Comparison of ENCODE assay signal across 17 cellular contexts in genomic region chr3:190574473-190574872, GRCh38.
"Had no signal": no experiment of that assay in that cellular context is flagged by ENCODE, and none has a peak within 500 bp of the region (broad histone marks: within the 10 kb centered on the region; RNA-seq: fewer than 3 reads in every experiment).

No MANE protein-coding gene starts in this region.

- H3K27ac Mint-ChIP-seq: effector memory CD8-positive, alpha-beta T cell; nephron progenitor cell; stimulated activated naive B cell treated with anti-CD40 and anti-IgM and Interleukin-4, amounts not matched to agents 10 μg/mL and 1 μg/mL and 100 μg/mL, for 72 hours; type B pancreatic cell had no signal

- DNase-seq: cerebellar nuclear complex; effector memory CD8-positive, alpha-beta T cell; islet precursor cell; mammary epithelial cell; naive thymus-derived CD4-positive, alpha-beta T cell; nephron progenitor cell; psoas muscle; retina; stimulated activated CD4-positive, alpha-beta T cell treated with anti-CD3 and anti-CD28 coated beads, Interleukin-2, amount 100 ng/mL, for 24 hours; stimulated activated CD4-positive, alpha-beta T cell treated with anti-CD3 and anti-CD28 coated beads, Interleukin-4, amount 100 ng/mL, for 4 hours; stimulated activated naive B cell treated with anti-CD40 and anti-IgM and Interleukin-4, amounts not matched to agents 10 μg/mL and 1 μg/mL and 100 μg/mL, for 72 hours had no signal

- H3K9me3 ChIP-seq: esophagus muscularis mucosa, psoas muscle had no signal

- H3K4me3 Mint-ChIP-seq: dendritic cell treated with granulocyte-macrophage colony-stimulating factor and Interleukin-4, amounts not matched to agents 40 ng/mL and 50 ng/mL, for 4 days; effector memory CD8-positive, alpha-beta T cell; naive thymus-derived CD4-positive, alpha-beta T cell; nephron progenitor cell; stimulated activated naive B cell treated with anti-CD40 and anti-IgM and Interleukin-4, amounts not matched to agents 10 μg/mL and 1 μg/mL and 100 μg/mL, for 72 hours; type B pancreatic cell had no signal

- H3K36me3 ChIP-seq: esophagus muscularis mucosa had no signal

- H3K4me1 ChIP-seq: esophagus muscularis mucosa, psoas muscle had no signal

- H3K4me3 ChIP-seq: esophagus muscularis mucosa, psoas muscle, skin epidermis had no signal

- H3K9me3 Mint-ChIP-seq: dendritic cell treated with granulocyte-macrophage colony-stimulating factor and Interleukin-4, amounts not matched to agents 40 ng/mL and 50 ng/mL, for 4 days; effector memory CD8-positive, alpha-beta T cell; type B pancreatic cell had no signal

- H3K27me3 ChIP-seq: esophagus muscularis mucosa had no signal

- ATAC-seq: effector memory CD8-positive, alpha-beta T cell; naive thymus-derived CD4-positive, alpha-beta T cell; psoas muscle; sciatic nerve; stimulated activated naive B cell treated with anti-CD40 and anti-IgM and Interleukin-4, amounts not matched to agents 10 μg/mL and 1 μg/mL and 100 μg/mL, for 72 hours had no signal

- H3K4me1 Mint-ChIP-seq: nephron progenitor cell had no signal

- H3K27ac ChIP-seq: epithelial cell of prostate, esophagus muscularis mucosa, psoas muscle had no signal

- H3K36me3 Mint-ChIP-seq: type B pancreatic cell had no signal

- H3K27me3 Mint-ChIP-seq: dendritic cell treated with granulocyte-macrophage colony-stimulating factor and Interleukin-4, amounts not matched to agents 40 ng/mL and 50 ng/mL, for 4 days; effector memory CD8-positive, alpha-beta T cell; naive thymus-derived CD4-positive, alpha-beta T cell; stimulated activated naive B cell treated with anti-CD40 and anti-IgM and Interleukin-4, amounts not matched to agents 10 μg/mL and 1 μg/mL and 100 μg/mL, for 72 hours; type B pancreatic cell had no signal
